Comparison of ENCODE assay signal across 8 cellular contexts in genomic region chr17:17774009-17774881, GRCh38.
A peak's percentile ranks its signal among the peaks of the same experiment; 100 is the strongest.
DNase-seq lines count a peak whose midpoint lies in the region; ATAC-seq, FAIRE-seq and TF ChIP-seq lines count a peak whose summit lies in the region.

No MANE protein-coding gene starts in this region.

- POLR2A ChIA-PET in OCI-LY7 (lab: Charles Lee) = interaction anchor here (0.5 to 1.3 kb wide), 3 partner anchors 12 to 77 kb away, joined by 3 read pairs; no protein-coding TSS in a partner anchor

- H3K9me2 ChIP-seq in OCI-LY7 (ENCODE audit: insufficient read depth, low read length) = no peaks in the 10 kb centered on the region

- peaks cover 22% of the 10 kb centered on the region for H3K4me1 ChIP-seq in OCI-LY7 (ENCODE audit: insufficient read depth, low read length, poor library complexity, severe bottlenecking)

- H3K36me3 ChIP-seq in OCI-LY7 (ENCODE audit: insufficient read depth, low read length) = no peaks in the 10 kb centered on the region

- no TSS peak for BruUV-seq in OCI-LY7 (replicated peaks; lab: Mats Ljungman, UMichigan)

- peak; percentile 20 for TF ChIP-seq CTCF in AG09319 (IDR thresholded peaks at IDR 0.05; ENCODE audit: low read depth, low read length)
- TF ChIP-seq CTCF in OCI-LY7 (conservative IDR thresholded peaks at IDR 0.05; ENCODE audit: low read length) = peak; percentile 72

- H2AFZ ChIP-seq in OCI-LY7 (ENCODE audit: low read length) = no peak overlapping the region

- H3K4me2 ChIP-seq in OCI-LY7 (ENCODE audit: low read length) = no peak overlapping the region

- no peak for DNase-seq in AG09319 (ENCODE audit: extremely low read depth, low read depth)
- DNase-seq in OCI-LY7 (ENCODE audit: low spot score) = no peak
- DNase-seq in epithelial cell of prostate (ENCODE audit: low read depth, low spot score) = peak; percentile 90
- DNase-seq in myocyte (ENCODE audit: low read depth) = peak; percentile 56
- DNase-seq in MV-4-11 (lab: John Stamatoyannopoulos, UW) = no peak
- no peak for DNase-seq in H54 (ENCODE audit: insufficient read length, low spot score)
- DNase-seq in 8988T = no peak

- H3K9me3 ChIP-seq in OCI-LY7 (ENCODE audit: low read length) = no peaks in the 10 kb centered on the region

- no peaks in the 10 kb centered on the region for H3K79me2 ChIP-seq in OCI-LY7 (ENCODE audit: insufficient read depth, low read depth, low read length)

- TF ChIP-seq POLR2A in H54 (IDR thresholded peaks at IDR 0.05; ENCODE audit: low read depth, low read length) = no peak

- H3K27ac ChIP-seq in OCI-LY7 (ENCODE audit: low read depth, low read length, poor library complexity, severe bottlenecking) = no peak overlapping the region
- peak overlapping the region; percentile 97 for H3K27ac ChIP-seq in epithelial cell of prostate

- H4K20me1 ChIP-seq in OCI-LY7 (ENCODE audit: insufficient read depth, low read length) = no peaks in the 10 kb centered on the region

- H3K4me3 ChIP-seq in OCI-LY7 (ENCODE audit: low read depth, low read length, poor library complexity, severe bottlenecking) = no peak overlapping the region

- intact Hi-C loops in OCI-LY7 (cut with micrococcal nuclease; ENCODE audit: unreplicated experiment) = no loop called here

- no peak for FAIRE-seq in H54 (lab: Jason Lieb, UNC)

- ATAC-seq in GM18502 (IDR thresholded peaks at IDR 0.05; ENCODE audit: poor library complexity, unreplicated experiment) = no peak

- CTCF ChIA-PET in OCI-LY7 (lab: Charles Lee; ENCODE audit: unreplicated experiment) = interaction anchor here (0.5 kb wide), 1 partner anchor 8 kb away, joined by 3 read pairs; no protein-coding TSS in a partner anchor

Comparison
In these comparisons a context has a peak if more than half of its experiments do, and no peak if none do; other contexts are left out.
1. DNase-seq: peak in epithelial cell of prostate (single experiment) and myocyte (single experiment); none in AG09319 (single experiment), OCI-LY7 (single experiment), MV-4-11 (single experiment), H54 (single experiment) and 8988T (single experiment).